In the genomic region with DNA sequence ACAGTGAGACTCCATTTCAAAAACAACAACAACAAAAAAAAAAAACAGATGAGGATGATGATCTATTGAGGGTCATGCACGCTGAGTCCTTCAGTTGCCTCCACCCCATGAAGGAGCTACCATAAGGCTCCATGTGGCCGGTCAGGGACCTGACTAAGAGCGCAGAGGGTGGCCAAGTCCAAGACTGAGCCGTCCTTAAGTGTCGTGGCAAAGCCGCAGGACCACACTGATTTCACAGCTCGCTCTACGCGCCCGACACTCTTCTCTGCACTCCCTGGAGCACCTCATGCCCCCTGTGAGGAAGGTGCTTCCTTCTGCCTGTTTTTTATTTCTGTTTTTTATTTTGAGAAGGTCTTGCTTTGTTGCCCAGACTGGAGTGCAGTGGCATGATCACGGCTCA, we compare ENCODE assay signal across 12 cellular contexts. TPM values are rescaled to one million over a fixed set of nuclear protein-coding genes. Genes with fewer than 3 reads are reported as not detected.
A peak's percentile ranks its signal among the peaks of the same experiment; 100 is the strongest.
DNase-seq lines count a peak whose midpoint lies in the region.
"Had no signal": no experiment of that assay in that cellular context is flagged by ENCODE, and none has a peak within 500 bp of the region (broad histone marks: within the 10 kb centered on the region; RNA-seq: fewer than 3 reads in every experiment).

No MANE protein-coding gene starts in this region.

- DNase-seq in D341Med (ENCODE audit: low spot score), result peak; percentile 14
- DNase-seq in caudate nucleus (lab: John Stamatoyannopoulos, UW), result no peak
- DNase-seq in foreskin melanocyte, result no peak
- DNase-seq in KBM-7, result no peak
- no peak for DNase-seq in activated CD8-positive, alpha-beta memory T cell treated with anti-CD3 and anti-CD28 coated beads, Interleukin-2, amount 50 U/mL, for 4 hours
- DNase-seq: ACHN; BE2C; CD4-positive, alpha-beta memory T cell; DMS79 treated with DMSO at 0.1 percent for 48 hours; GF-D8 had no signal

- in situ Hi-C loops in KBM-7 (cut with MboI; ENCODE audit: low pct_unique_long_range_greater_than_20kb, low sequenced_read_pairs), result no loop called here

- H3K27me3 ChIP-seq in layer of hippocampus (ENCODE audit: control insufficient read depth, insufficient read depth, low read length), result peaks cover 2% of the 10 kb centered on the region

- peak overlapping the region; percentile 36 for H3K27ac ChIP-seq in caudate nucleus (ENCODE audit: low read depth, low read length)
- H3K27ac ChIP-seq in layer of hippocampus (ENCODE audit: low read depth, low read length), result peak overlapping the region; percentile 30
- peak overlapping the region; percentile 56 for H3K27ac ChIP-seq in temporal lobe (ENCODE audit: low read depth, low read length)

RNA-seq across cellular contexts. Expression of a gene that starts 12.3 kb away (rescaled TPM):
- 79.7 TPM for total RNA-seq in temporal lobe
- total RNA-seq: CD4-positive, alpha-beta memory T cell had no signal

RNA-seq across cellular contexts. Expression of a gene that starts 21.4 kb away (rescaled TPM):
- 22.6 TPM for total RNA-seq in temporal lobe

RNA-seq across cellular contexts. Expression of a gene that starts 36.0 kb away (rescaled TPM):
- total RNA-seq in temporal lobe, result 2.7 TPM

RNA-seq across cellular contexts. Expression of a gene that starts 45.5 kb away (rescaled TPM):
- total RNA-seq in temporal lobe, result 1.7 TPM
- total RNA-seq: CD4-positive, alpha-beta memory T cell had no signal
